1 cellular context compared by ENCODE assay signal in the genomic region with DNA sequence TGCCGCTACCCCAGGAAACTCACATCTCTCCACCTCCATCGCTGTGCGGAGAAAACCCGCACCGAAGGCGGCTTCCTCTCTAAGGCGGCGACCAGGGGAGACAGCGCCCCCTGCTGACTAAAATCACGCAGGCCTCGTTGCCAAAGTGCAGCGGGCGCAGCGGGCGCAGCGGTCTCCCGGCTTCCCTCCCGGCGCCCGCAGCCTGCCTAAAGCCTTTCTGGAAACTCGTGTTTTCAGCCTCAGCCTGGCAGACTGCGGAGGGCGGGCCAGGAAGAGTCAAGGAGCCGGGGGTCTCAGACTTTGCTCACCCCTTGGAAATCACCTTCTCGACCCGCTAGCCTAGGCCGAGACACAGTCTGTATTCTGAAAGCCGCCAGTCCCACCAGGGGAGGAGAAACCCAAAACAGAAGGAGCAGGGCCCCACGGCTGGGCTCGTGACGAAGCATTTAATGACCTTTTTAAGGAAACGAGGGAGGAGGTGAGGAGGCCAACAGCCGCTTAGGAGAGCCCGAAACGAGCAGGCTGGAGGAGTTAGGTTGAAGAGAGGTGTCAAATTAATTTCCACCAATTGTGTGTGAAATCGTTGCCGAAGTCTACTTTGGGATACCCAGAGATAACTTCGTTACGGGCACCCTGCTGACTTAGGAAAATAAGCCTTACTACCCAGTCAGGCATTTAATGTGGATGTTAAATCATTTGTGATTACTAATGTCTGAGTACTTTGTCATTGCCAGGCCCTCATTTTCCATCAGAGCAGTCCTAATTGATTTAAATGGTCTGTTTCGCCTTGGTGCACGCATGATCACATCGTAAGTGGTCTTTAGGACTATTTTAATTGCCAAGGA.
A peak's percentile ranks its signal among the peaks of the same experiment; 100 is the strongest.
TF ChIP-seq lines count a peak whose summit lies in the region.

No MANE protein-coding gene starts in this region.

TF ChIP-seq in HepG2, 621 proteins besides CTCF, POLR2A, EP300 and RAD21 (continued from another document):
- peak; percentile 40; the same call in 1 of the 2 replicates for TF ChIP-seq RNF2 (conservative IDR thresholded peaks at IDR 0.05; ENCODE audit: low read depth)
- peak; percentile 68; the same call in 1 of the 2 replicates for TF ChIP-seq MTF2 (CRISPR knock-in tag; IDR thresholded peaks at IDR 0.05; ENCODE audit: borderline replicate concordance)
- no peak for TF ChIP-seq DR1 (CRISPR knock-in tag; IDR thresholded peaks at IDR 0.05)
- TF ChIP-seq KDM2A (CRISPR knock-in tag; IDR thresholded peaks at IDR 0.05; ENCODE audit: borderline replicate concordance, low read depth), result peak; percentile 62; the same call in 1 of the 2 replicates
- TF ChIP-seq MED1 (CRISPR knock-in tag; IDR thresholded peaks at IDR 0.05), result 0 out of 2 replicates have a peak, but pooled peaks have one; percentile 15
- TF ChIP-seq, protein P1, sequence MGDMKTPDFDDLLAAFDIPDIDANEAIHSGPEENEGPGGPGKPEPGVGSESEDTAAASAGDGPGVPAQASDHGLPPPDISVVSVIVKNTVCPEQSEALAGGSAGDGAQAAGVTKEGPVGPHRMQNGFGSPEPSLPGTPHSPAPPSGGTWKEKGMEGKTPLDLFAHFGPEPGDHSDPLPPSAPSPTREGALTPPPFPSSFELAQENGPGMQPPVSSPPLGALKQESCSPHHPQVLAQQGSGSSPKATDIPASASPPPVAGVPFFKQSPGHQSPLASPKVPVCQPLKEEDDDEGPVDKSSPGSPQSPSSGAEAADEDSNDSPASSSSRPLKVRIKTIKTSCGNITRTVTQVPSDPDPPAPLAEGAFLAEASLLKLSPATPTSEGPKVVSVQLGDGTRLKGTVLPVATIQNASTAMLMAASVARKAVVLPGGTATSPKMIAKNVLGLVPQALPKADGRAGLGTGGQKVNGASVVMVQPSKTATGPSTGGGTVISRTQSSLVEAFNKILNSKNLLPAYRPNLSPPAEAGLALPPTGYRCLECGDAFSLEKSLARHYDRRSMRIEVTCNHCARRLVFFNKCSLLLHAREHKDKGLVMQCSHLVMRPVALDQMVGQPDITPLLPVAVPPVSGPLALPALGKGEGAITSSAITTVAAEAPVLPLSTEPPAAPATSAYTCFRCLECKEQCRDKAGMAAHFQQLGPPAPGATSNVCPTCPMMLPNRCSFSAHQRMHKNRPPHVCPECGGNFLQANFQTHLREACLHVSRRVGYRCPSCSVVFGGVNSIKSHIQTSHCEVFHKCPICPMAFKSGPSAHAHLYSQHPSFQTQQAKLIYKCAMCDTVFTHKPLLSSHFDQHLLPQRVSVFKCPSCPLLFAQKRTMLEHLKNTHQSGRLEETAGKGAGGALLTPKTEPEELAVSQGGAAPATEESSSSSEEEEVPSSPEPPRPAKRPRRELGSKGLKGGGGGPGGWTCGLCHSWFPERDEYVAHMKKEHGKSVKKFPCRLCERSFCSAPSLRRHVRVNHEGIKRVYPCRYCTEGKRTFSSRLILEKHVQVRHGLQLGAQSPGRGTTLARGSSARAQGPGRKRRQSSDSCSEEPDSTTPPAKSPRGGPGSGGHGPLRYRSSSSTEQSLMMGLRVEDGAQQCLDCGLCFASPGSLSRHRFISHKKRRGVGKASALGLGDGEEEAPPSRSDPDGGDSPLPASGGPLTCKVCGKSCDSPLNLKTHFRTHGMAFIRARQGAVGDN (CRISPR knock-in tag; IDR thresholded peaks at IDR 0.05), result peak; percentile 49
- no peak for TF ChIP-seq NCOA2 (CRISPR knock-in tag; IDR thresholded peaks at IDR 0.05)
- 0 out of 2 replicates have a peak, but pooled peaks have one; percentile 46 for TF ChIP-seq TBX2 (CRISPR knock-in tag; IDR thresholded peaks at IDR 0.05; ENCODE audit: borderline replicate concordance)
- no peak for TF ChIP-seq ZNF788 (CRISPR knock-in tag; IDR thresholded peaks at IDR 0.05; ENCODE audit: borderline replicate concordance)
- TF ChIP-seq PRMT3 (CRISPR knock-in tag; IDR thresholded peaks at IDR 0.05; ENCODE audit: borderline replicate concordance, low read depth), result no peak
- TF ChIP-seq ZBTB42 (CRISPR knock-in tag; IDR thresholded peaks at IDR 0.05), result no peak
- TF ChIP-seq, protein P2, sequence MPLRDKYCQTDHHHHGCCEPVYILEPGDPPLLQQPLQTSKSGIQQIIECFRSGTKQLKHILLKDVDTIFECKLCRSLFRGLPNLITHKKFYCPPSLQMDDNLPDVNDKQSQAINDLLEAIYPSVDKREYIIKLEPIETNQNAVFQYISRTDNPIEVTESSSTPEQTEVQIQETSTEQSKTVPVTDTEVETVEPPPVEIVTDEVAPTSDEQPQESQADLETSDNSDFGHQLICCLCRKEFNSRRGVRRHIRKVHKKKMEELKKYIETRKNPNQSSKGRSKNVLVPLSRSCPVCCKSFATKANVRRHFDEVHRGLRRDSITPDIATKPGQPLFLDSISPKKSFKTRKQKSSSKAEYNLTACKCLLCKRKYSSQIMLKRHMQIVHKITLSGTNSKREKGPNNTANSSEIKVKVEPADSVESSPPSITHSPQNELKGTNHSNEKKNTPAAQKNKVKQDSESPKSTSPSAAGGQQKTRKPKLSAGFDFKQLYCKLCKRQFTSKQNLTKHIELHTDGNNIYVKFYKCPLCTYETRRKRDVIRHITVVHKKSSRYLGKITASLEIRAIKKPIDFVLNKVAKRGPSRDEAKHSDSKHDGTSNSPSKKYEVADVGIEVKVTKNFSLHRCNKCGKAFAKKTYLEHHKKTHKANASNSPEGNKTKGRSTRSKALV (CRISPR knock-in tag; IDR thresholded peaks at IDR 0.05), result peak; percentile 70; the same call in 1 of the 2 replicates
- 0 out of 2 replicates have a peak, but pooled peaks have one; percentile 34 for TF ChIP-seq CBX2 (IDR thresholded peaks at IDR 0.05; ENCODE audit: low read depth, low read length)
- TF ChIP-seq CBX2 (CRISPR knock-in tag; IDR thresholded peaks at IDR 0.05; ENCODE audit: low read depth), result 0 out of 2 replicates have a peak, but pooled peaks have one; percentile 43
- TF ChIP-seq XRCC5 (optimal IDR thresholded peaks at IDR 0.05; ENCODE audit: low read length), result peak; percentile 81
- TF ChIP-seq HNRNPLL (IDR thresholded peaks at IDR 0.05; ENCODE audit: low read depth, low read length, poor library complexity, severe bottlenecking), result peak; percentile 98
- TF ChIP-seq, protein P3, sequence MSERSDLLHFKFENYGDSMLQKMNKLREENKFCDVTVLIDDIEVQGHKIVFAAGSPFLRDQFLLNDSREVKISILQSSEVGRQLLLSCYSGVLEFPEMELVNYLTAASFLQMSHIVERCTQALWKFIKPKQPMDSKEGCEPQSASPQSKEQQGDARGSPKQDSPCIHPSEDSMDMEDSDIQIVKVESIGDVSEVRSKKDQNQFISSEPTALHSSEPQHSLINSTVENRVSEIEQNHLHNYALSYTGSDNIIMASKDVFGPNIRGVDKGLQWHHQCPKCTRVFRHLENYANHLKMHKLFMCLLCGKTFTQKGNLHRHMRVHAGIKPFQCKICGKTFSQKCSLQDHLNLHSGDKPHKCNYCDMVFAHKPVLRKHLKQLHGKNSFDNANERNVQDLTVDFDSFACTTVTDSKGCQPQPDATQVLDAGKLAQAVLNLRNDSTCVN (CRISPR knock-in tag; IDR thresholded peaks at IDR 0.05; ENCODE audit: borderline replicate concordance), result no peak
- peak; percentile 28; the same call in 1 of the 2 replicates for TF ChIP-seq MYC (CRISPR knock-in tag; IDR thresholded peaks at IDR 0.05; ENCODE audit: borderline replicate concordance)
- TF ChIP-seq SP2 (CRISPR knock-in tag; IDR thresholded peaks at IDR 0.05), result no peak
- TF ChIP-seq, protein P4, sequence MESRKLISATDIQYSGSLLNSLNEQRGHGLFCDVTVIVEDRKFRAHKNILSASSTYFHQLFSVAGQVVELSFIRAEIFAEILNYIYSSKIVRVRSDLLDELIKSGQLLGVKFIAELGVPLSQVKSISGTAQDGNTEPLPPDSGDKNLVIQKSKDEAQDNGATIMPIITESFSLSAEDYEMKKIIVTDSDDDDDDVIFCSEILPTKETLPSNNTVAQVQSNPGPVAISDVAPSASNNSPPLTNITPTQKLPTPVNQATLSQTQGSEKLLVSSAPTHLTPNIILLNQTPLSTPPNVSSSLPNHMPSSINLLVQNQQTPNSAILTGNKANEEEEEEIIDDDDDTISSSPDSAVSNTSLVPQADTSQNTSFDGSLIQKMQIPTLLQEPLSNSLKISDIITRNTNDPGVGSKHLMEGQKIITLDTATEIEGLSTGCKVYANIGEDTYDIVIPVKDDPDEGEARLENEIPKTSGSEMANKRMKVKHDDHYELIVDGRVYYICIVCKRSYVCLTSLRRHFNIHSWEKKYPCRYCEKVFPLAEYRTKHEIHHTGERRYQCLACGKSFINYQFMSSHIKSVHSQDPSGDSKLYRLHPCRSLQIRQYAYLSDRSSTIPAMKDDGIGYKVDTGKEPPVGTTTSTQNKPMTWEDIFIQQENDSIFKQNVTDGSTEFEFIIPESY (CRISPR knock-in tag; IDR thresholded peaks at IDR 0.05), result peak; percentile 18; the same call in 1 of the 2 replicates
- TF ChIP-seq NFKB2 (CRISPR knock-in tag; IDR thresholded peaks at IDR 0.05; ENCODE audit: borderline replicate concordance), result no peak
- no peak for TF ChIP-seq JUN (CRISPR knock-in tag; IDR thresholded peaks at IDR 0.05)
- TF ChIP-seq, protein P5, sequence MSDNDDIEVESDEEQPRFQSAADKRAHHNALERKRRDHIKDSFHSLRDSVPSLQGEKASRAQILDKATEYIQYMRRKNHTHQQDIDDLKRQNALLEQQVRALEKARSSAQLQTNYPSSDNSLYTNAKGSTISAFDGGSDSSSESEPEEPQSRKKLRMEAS (IDR thresholded peaks at IDR 0.05), result peak; percentile 18; the same call in 1 of the 2 replicates
- TF ChIP-seq EEA1 (CRISPR knock-in tag; IDR thresholded peaks at IDR 0.05; ENCODE audit: borderline replicate concordance), result no peak
- TF ChIP-seq GABPB1 (CRISPR knock-in tag; IDR thresholded peaks at IDR 0.05), result peak; percentile 47
- TF ChIP-seq, protein P6, sequence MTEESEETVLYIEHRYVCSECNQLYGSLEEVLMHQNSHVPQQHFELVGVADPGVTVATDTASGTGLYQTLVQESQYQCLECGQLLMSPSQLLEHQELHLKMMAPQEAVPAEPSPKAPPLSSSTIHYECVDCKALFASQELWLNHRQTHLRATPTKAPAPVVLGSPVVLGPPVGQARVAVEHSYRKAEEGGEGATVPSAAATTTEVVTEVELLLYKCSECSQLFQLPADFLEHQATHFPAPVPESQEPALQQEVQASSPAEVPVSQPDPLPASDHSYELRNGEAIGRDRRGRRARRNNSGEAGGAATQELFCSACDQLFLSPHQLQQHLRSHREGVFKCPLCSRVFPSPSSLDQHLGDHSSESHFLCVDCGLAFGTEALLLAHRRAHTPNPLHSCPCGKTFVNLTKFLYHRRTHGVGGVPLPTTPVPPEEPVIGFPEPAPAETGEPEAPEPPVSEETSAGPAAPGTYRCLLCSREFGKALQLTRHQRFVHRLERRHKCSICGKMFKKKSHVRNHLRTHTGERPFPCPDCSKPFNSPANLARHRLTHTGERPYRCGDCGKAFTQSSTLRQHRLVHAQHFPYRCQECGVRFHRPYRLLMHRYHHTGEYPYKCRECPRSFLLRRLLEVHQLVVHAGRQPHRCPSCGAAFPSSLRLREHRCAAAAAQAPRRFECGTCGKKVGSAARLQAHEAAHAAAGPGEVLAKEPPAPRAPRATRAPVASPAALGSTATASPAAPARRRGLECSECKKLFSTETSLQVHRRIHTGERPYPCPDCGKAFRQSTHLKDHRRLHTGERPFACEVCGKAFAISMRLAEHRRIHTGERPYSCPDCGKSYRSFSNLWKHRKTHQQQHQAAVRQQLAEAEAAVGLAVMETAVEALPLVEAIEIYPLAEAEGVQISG (CRISPR knock-in tag; IDR thresholded peaks at IDR 0.05), result peak; percentile 47; the same call in 1 of the 2 replicates
- TF ChIP-seq SALL1 (CRISPR knock-in tag; IDR thresholded peaks at IDR 0.05), result peak; percentile 54; the same call in 1 of the 2 replicates
- no peak for TF ChIP-seq SIX1 (CRISPR knock-in tag; IDR thresholded peaks at IDR 0.05; ENCODE audit: borderline replicate concordance)
TF ChIP-seq in HepG2: peak in this region for 17.
